1 cellular context compared by ENCODE assay signal in the genomic region with DNA sequence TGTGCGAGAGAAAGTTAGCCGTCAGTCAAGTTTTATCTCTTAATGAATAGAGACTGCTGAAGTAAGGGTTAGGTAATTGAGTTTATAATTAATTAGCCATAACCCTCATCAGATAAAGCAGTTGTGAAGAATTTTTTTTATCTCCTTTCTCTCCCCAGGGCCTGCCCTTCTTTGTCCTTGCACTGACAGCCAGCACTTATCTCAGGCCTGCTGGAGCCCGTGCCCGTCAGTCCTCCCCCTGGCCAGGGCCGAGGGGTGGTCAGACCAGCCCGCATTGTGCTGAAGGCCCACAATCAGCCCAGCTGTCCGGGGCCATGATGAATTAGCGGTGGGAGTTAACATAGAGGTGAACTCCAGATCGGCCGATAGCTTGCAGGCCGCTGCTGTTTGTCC.
TF ChIP-seq lines count a peak whose summit lies in the region.

No MANE protein-coding gene starts in this region.

TF ChIP-seq in GM23338, 12 proteins besides CTCF, POLR2A, EP300 and RAD21 (continued from another document):
- TF ChIP-seq, protein P1, sequence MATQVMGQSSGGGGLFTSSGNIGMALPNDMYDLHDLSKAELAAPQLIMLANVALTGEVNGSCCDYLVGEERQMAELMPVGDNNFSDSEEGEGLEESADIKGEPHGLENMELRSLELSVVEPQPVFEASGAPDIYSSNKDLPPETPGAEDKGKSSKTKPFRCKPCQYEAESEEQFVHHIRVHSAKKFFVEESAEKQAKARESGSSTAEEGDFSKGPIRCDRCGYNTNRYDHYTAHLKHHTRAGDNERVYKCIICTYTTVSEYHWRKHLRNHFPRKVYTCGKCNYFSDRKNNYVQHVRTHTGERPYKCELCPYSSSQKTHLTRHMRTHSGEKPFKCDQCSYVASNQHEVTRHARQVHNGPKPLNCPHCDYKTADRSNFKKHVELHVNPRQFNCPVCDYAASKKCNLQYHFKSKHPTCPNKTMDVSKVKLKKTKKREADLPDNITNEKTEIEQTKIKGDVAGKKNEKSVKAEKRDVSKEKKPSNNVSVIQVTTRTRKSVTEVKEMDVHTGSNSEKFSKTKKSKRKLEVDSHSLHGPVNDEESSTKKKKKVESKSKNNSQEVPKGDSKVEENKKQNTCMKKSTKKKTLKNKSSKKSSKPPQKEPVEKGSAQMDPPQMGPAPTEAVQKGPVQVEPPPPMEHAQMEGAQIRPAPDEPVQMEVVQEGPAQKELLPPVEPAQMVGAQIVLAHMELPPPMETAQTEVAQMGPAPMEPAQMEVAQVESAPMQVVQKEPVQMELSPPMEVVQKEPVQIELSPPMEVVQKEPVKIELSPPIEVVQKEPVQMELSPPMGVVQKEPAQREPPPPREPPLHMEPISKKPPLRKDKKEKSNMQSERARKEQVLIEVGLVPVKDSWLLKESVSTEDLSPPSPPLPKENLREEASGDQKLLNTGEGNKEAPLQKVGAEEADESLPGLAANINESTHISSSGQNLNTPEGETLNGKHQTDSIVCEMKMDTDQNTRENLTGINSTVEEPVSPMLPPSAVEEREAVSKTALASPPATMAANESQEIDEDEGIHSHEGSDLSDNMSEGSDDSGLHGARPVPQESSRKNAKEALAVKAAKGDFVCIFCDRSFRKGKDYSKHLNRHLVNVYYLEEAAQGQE (IDR thresholded peaks at IDR 0.05; ENCODE audit: unreplicated experiment): no peak
- TF ChIP-seq, protein P2, sequence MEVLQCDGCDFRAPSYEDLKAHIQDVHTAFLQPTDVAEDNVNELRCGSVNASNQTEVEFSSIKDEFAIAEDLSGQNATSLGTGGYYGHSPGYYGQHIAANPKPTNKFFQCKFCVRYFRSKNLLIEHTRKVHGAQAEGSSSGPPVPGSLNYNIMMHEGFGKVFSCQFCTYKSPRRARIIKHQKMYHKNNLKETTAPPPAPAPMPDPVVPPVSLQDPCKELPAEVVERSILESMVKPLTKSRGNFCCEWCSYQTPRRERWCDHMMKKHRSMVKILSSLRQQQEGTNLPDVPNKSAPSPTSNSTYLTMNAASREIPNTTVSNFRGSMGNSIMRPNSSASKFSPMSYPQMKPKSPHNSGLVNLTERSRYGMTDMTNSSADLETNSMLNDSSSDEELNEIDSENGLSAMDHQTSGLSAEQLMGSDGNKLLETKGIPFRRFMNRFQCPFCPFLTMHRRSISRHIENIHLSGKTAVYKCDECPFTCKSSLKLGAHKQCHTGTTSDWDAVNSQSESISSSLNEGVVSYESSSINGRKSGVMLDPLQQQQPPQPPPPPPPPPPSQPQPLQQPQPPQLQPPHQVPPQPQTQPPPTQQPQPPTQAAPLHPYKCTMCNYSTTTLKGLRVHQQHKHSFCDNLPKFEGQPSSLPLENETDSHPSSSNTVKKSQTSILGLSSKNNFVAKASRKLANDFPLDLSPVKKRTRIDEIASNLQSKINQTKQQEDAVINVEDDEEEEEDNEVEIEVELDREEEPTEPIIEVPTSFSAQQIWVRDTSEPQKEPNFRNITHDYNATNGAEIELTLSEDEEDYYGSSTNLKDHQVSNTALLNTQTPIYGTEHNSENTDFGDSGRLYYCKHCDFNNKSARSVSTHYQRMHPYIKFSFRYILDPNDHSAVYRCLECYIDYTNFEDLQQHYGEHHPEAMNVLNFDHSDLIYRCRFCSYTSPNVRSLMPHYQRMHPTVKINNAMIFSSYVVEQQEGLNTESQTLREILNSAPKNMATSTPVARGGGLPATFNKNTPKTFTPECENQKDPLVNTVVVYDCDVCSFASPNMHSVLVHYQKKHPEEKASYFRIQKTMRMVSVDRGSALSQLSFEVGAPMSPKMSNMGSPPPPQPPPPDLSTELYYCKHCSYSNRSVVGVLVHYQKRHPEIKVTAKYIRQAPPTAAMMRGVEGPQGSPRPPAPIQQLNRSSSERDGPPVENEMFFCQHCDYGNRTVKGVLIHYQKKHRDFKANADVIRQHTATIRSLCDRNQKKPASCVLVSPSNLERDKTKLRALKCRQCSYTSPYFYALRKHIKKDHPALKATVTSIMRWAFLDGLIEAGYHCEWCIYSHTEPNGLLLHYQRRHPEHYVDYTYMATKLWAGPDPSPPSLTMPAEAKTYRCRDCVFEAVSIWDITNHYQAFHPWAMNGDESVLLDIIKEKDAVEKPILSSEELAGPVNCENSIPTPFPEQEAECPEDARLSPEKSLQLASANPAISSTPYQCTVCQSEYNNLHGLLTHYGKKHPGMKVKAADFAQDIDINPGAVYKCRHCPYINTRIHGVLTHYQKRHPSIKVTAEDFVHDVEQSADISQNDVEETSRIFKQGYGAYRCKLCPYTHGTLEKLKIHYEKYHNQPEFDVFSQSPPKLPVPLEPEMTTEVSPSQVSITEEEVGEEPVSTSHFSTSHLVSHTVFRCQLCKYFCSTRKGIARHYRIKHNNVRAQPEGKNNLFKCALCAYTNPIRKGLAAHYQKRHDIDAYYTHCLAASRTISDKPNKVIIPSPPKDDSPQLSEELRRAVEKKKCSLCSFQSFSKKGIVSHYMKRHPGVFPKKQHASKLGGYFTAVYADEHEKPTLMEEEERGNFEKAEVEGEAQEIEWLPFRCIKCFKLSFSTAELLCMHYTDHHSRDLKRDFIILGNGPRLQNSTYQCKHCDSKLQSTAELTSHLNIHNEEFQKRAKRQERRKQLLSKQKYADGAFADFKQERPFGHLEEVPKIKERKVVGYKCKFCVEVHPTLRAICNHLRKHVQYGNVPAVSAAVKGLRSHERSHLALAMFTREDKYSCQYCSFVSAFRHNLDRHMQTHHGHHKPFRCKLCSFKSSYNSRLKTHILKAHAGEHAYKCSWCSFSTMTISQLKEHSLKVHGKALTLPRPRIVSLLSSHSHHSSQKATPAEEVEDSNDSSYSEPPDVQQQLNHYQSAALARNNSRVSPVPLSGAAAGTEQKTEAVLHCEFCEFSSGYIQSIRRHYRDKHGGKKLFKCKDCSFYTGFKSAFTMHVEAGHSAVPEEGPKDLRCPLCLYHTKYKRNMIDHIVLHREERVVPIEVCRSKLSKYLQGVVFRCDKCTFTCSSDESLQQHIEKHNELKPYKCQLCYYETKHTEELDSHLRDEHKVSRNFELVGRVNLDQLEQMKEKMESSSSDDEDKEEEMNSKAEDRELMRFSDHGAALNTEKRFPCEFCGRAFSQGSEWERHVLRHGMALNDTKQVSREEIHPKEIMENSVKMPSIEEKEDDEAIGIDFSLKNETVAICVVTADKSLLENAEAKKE (CRISPR knock-in tag; IDR thresholded peaks at IDR 0.05): no peak
- no peak for TF ChIP-seq ZNF331 (CRISPR knock-in tag; IDR thresholded peaks at IDR 0.05; ENCODE audit: low read depth)
- no peak for TF ChIP-seq STAT1 (IDR thresholded peaks at IDR 0.05; ENCODE audit: unreplicated experiment)
- no peak for TF ChIP-seq POLR2AphosphoS5 (IDR thresholded peaks at IDR 0.05; ENCODE audit: low read depth)
